ENCODE assay signal across 8 cellular contexts in the genomic region with DNA sequence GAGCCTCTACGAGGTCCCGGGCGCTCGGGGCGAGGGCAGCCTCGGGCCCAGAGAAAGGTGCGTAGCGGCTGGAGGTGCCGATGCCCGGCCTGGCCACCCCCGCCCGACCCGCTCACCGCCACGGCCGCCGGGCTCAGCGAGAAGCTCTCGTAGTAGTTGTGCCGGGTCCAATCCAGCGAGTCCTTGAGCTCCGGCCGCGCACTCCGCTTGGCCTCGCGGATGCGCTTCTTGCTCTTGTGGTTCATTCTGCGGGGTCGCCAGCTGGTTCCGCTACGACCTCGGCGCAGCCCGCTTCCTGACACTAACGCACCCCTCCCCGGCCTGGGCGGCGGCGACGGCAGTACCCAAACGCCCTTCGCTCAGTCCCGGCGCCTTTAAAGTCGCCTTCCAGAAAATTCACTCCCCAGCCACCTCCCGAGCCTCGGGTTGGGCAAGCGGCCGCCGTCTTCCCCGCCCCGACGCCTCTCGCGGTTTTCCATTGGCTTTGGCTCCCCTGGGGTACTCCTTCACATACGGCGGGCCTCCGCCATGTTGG. TPM values are rescaled to one million over a fixed set of nuclear protein-coding genes. Genes with fewer than 3 reads are reported as not detected.
A peak's percentile ranks its signal among the peaks of the same experiment; 100 is the strongest.
DNase-seq lines count a peak whose midpoint lies in the region; ATAC-seq, FAIRE-seq and TF ChIP-seq lines count a peak whose summit lies in the region.

A gene (minus strand): TSS at position 376 of the 535 bp plus-strand sequence. CDS start 131 bp downstream, at position 245.

- peak within 1 kb of the TSS; percentile 81 for H3K4me3 ChIP-seq in right cardiac atrium (ENCODE audit: low read length)
- peak within 1 kb of the TSS; percentile 94 to 98 for H3K4me3 ChIP-seq in prostate gland

- DNase-seq in GM12891 (ENCODE audit: insufficient read length, low spot score) (peak; percentile 92), HFFc6 (peak; percentile 96), MV-4-11 (lab: John Stamatoyannopoulos, UW) (peak; percentile 95), SIG-M5 treated with dmso at 0.1 percent for 504 hours (lab: John Stamatoyannopoulos, UW; ENCODE audit: unreplicated experiment) (peak; percentile 96), right cardiac atrium (peak; percentile 98 to 99 (median 98)), prostate gland (ENCODE audit: low spot score) (peak; percentile 97)
- DNase-seq in effector CD4-positive, alpha-beta T cell, result no peak

- peaks cover 3% of the 10 kb centered on the region; the same call in 1 of the 2 replicates for H3K27me3 Mint-ChIP-seq in HFFc6 (ENCODE audit: insufficient read depth)

- H3K9me3 Mint-ChIP-seq in HFFc6, result no peaks in the 10 kb centered on the region

- H3K4me1 ChIP-seq in right cardiac atrium (ENCODE audit: control insufficient read depth, insufficient read depth, low read length) (peaks cover 2% of the 10 kb centered on the region), prostate gland (replicated peaks) (peaks cover 21% of the 10 kb centered on the region)

- peak; percentile 78 for FAIRE-seq in GM12891 (lab: Jason Lieb, UNC)

- TF ChIP-seq CTCF in HFFc6 (IDR thresholded peaks at IDR 0.05), result no peak
- TF ChIP-seq CTCF in prostate gland (IDR thresholded peaks at IDR 0.05), result no peak

- H3K27ac ChIP-seq in angular gyrus (ENCODE audit: low read depth, low read length), result peak within 1 kb of the TSS; percentile 96
- peak within 1 kb of the TSS; percentile 98 for H3K27ac ChIP-seq in right cardiac atrium (ENCODE audit: low read length)
- H3K27ac ChIP-seq in prostate gland, result peak within 1 kb of the TSS; percentile 99 to 100

- H3K27me3 ChIP-seq in right cardiac atrium (ENCODE audit: control insufficient read depth, insufficient read depth), result no peaks in the 10 kb centered on the region
- H3K27me3 ChIP-seq in prostate gland (replicated peaks; ENCODE audit: insufficient read depth), result no peaks in the 10 kb centered on the region

- TF ChIP-seq POLR2A in GM12891 (IDR thresholded peaks at IDR 0.05; ENCODE audit: low read depth, low read length) (peak; percentile 77), prostate gland (IDR thresholded peaks at IDR 0.05) (peak; percentile 96)

- peaks cover 37% of the 10 kb centered on the region for H3K36me3 Mint-ChIP-seq in HFFc6 (ENCODE audit: low read depth)

- peaks cover 36% of the 10 kb centered on the region for H3K4me1 Mint-ChIP-seq in HFFc6 (ENCODE audit: low read depth)

- H3K36me3 ChIP-seq in prostate gland, result peaks cover 6 to 8% of the 10 kb centered on the region in 2 donors

- H3K9me3 ChIP-seq in right cardiac atrium (ENCODE audit: control insufficient read depth, low read length) (no peaks in the 10 kb centered on the region), prostate gland (no peaks in the 10 kb centered on the region)

- WGBS in right cardiac atrium, result under 1% methylated on average over 59 of the region's 59 CpGs
- WGBS in prostate gland, result under 1% methylated on average over 34 of the region's 59 CpGs

- peak within 1 kb of the TSS; percentile 95 for H3K4me3 Mint-ChIP-seq in HFFc6

- H3K27ac Mint-ChIP-seq in HFFc6, result peak within 1 kb of the TSS; percentile 96

- peak; percentile 96 to 97 for ATAC-seq in right cardiac atrium

- intact Hi-C loops in right cardiac atrium (cut with DNase I) (no loop called here), prostate gland (cut with DNase I) (loop anchor here (1.0 to 5.0 kb wide), 2 partner anchors 17 to 39 kb away; no protein-coding TSS in a partner anchor)

TF ChIP-seq in GM12891, 5 proteins besides CTCF, POLR2A, EP300 and RAD21:
- TF ChIP-seq POLR2AphosphoS5 (IDR thresholded peaks at IDR 0.05; ENCODE audit: low read depth, low read length), result peak; percentile 72; the same call in 1 of the 2 replicates
- TF ChIP-seq POU2F2 (IDR thresholded peaks at IDR 0.05; ENCODE audit: low read depth, low read length), result no peak
- TF ChIP-seq TAF1 (IDR thresholded peaks at IDR 0.05; ENCODE audit: low read depth, low read length), result peak; percentile 46
- TF ChIP-seq PAX5 (IDR thresholded peaks at IDR 0.05; ENCODE audit: insufficient read depth, low read length, severe bottlenecking), result no peak

RNA-seq across cellular contexts. Expression of the gene that starts here (rescaled TPM):
- polyA plus RNA-seq in GM12891 (2012; ENCODE audit: low read depth, missing spikeins), result 23.2 TPM
- total RNA-seq in HFFc6 (2021; fragmentation: NEBNext Ultra II Directional; extraction: Animal tissue kit (Norgen Biotek cat#: 25700)), result 10 to 100 TPM; 32.9 to 44.3 (median 37.3) TPM
- total RNA-seq in right cardiac atrium, result 10 to 100 TPM; 44.7 to 58.8 (median 57.2) TPM
- polyA plus RNA-seq in right cardiac atrium, result 36.7 TPM
- 10 to 100 TPM; 17.7 to 40.5 TPM for total RNA-seq in prostate gland
